Comparison of ENCODE assay signal across 10 cellular contexts in the genomic region with DNA sequence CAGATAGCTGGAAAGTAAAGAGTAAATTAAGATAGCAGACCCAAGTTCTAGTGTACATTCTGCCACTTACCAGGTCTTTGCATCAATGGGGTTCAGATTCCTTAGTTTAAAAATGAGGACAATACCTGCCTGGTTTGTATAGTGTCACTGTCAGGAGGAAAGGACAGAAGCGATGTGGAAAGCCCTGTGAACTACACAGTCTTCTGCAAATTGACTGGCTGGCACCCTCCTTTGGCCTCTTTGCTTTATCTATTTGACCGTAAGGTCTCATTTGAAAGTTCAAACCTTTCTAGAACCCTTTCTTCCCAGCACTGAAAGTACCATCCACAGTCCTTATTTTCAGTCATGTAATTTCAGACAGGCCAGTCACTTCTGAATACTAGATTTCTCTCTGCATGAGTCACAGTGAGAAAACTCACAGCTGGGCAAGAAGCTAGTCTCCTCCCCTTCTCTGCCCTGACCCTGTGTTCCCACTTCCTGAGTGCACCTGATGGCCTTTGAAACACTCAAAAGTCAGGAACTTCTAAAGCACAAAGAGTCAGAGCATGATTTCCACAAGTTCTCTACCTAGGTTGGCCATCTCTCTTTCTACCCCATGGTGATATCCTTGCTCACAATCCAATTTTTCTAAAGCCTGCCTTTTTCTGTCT.
DNase-seq lines count a peak whose midpoint lies in the region; ATAC-seq and TF ChIP-seq lines count a peak whose summit lies in the region.
"Had no signal": no experiment of that assay in that cellular context is flagged by ENCODE, and none has a peak within 500 bp of the region (broad histone marks: within the 10 kb centered on the region; RNA-seq: fewer than 3 reads in every experiment).

No MANE protein-coding gene starts in this region.

- peak; percentile 3 for DNase-seq in AG04449 (ENCODE audit: low read depth, low spot score)
- peak; percentile 88 for DNase-seq in epithelial cell of esophagus (ENCODE audit: low read depth)
- DNase-seq in stimulated activated naive CD4-positive, alpha-beta T cell treated with Interleukin-2 at 50 U/mL for 16 hours (lab: John Stamatoyannopoulos, UW) = no peak
- DNase-seq in HEK293T (ENCODE audit: extremely low spot score) = no peak
- DNase-seq in BE2C = no peak
- DNase-seq in NCI-H1092 treated with DMSO at 0.1 percent for 48 hours (lab: John Stamatoyannopoulos, UW) = no peak
- DNase-seq: NCI-H446 treated with DMSO at 0.1 percent for 48 hours had no signal

- H3K4me3 ChIP-seq in AG04449 (ENCODE audit: low read depth, low read length) (no peak overlapping the region), epithelial cell of esophagus (ENCODE audit: low read length) (no peak overlapping the region), BE2C (ENCODE audit: low read depth, low read length) (no peak overlapping the region)
- H3K4me3 ChIP-seq: BLaER1 had no signal

- CTCF ChIA-PET in AG04449 (lab: Yijun Ruan, JAX) (no interaction called here), HEK293T (lab: Yijun Ruan, JAX) (no interaction called here)

- no peaks in the 10 kb centered on the region for H3K4me1 ChIP-seq in BE2C
- H3K4me1 ChIP-seq: BLaER1 had no signal

- no peaks in the 10 kb centered on the region for H3K27me3 ChIP-seq in BE2C
- H3K27me3 ChIP-seq: BLaER1 had no signal

- TF ChIP-seq CTCF in AG04449 (IDR thresholded peaks at IDR 0.05; ENCODE audit: insufficient read depth, low read length, missing control alignments) (no peak), epithelial cell of esophagus (IDR thresholded peaks at IDR 0.05; ENCODE audit: insufficient read depth, low read depth, low read length, missing control alignments) (no peak), BE2C (IDR thresholded peaks at IDR 0.05; ENCODE audit: low read depth, low read length) (no peak)

- ATAC-seq in GM19463 (IDR thresholded peaks at IDR 0.05; ENCODE audit: unreplicated experiment) (peak; percentile 96), HG03354 (IDR thresholded peaks at IDR 0.05; ENCODE audit: poor library complexity, severe bottlenecking, unreplicated experiment) (peak; percentile 98)

- H3K36me3 ChIP-seq in BE2C = no peaks in the 10 kb centered on the region
- H3K36me3 ChIP-seq: BLaER1 had no signal

- H3K9me3 ChIP-seq in BE2C = no peaks in the 10 kb centered on the region
- H3K9me3 ChIP-seq: BLaER1 had no signal

- POLR2A ChIA-PET in AG04449 (lab: Yijun Ruan, JAX) = no interaction called here
- POLR2A ChIA-PET in HEK293T (lab: Yijun Ruan, JAX) = no interaction called here

TF ChIP-seq in HEK293T, 16 proteins besides CTCF, POLR2A, EP300 and RAD21:
- TF ChIP-seq NFRKB (IDR thresholded peaks at IDR 0.05) (no peak), SUZ12 (IDR thresholded peaks at IDR 0.05) (no peak), ELF4 (IDR thresholded peaks at IDR 0.05) (no peak), FOXK2 (IDR thresholded peaks at IDR 0.05) (no peak), BHLHE40 (IDR thresholded peaks at IDR 0.05; ENCODE audit: borderline replicate concordance) (no peak), FOXM1 (IDR thresholded peaks at IDR 0.05; ENCODE audit: borderline replicate concordance) (no peak), CTBP1 (IDR thresholded peaks at IDR 0.05; ENCODE audit: borderline replicate concordance) (no peak), ZNF384 (IDR thresholded peaks at IDR 0.05) (no peak), SP1 (IDR thresholded peaks at IDR 0.05) (no peak), LEF1 (IDR thresholded peaks at IDR 0.05; ENCODE audit: borderline replicate concordance) (no peak), FOXA1 (IDR thresholded peaks at IDR 0.05) (no peak), ARNT (IDR thresholded peaks at IDR 0.05) (no peak), PKNOX1 (IDR thresholded peaks at IDR 0.05) (no peak), L3MBTL2 (conservative IDR thresholded peaks at IDR 0.05) (no peak), HDGF (IDR thresholded peaks at IDR 0.05; ENCODE audit: borderline replicate concordance) (no peak), TARDBP (IDR thresholded peaks at IDR 0.05) (no peak)

Comparison
In these comparisons a context has a peak if more than half of its experiments do, and no peak if none do; other contexts are left out.
1. DNase-seq: peak in AG04449 (single experiment) and epithelial cell of esophagus (single experiment); none in stimulated activated naive CD4-positive, alpha-beta T cell treated with Interleukin-2 at 50 U/mL for 16 hours (single experiment), HEK293T (single experiment), BE2C (single experiment) and NCI-H1092 treated with DMSO at 0.1 percent for 48 hours (single experiment).